ENCODE assay signal across 26 cellular contexts in genomic region chr4:8268211-8268610, GRCh38. TPM values are rescaled to one million over a fixed set of nuclear protein-coding genes. Genes with fewer than 3 reads are reported as not detected.
DNase-seq lines count a peak whose midpoint lies in the region; ATAC-seq and TF ChIP-seq lines count a peak whose summit lies in the region.
"Had no signal": no experiment of that assay in that cellular context is flagged by ENCODE, and none has a peak within 500 bp of the region (broad histone marks: within the 10 kb centered on the region; RNA-seq: fewer than 3 reads in every experiment).

No MANE protein-coding gene starts in this region.

- H4K91ac ChIP-seq in IMR-90 (ENCODE audit: insufficient read depth, low read depth, low read length): no peak overlapping the region
- no peak overlapping the region for H4K91ac ChIP-seq in mesenchymal stem cell (ENCODE audit: low read length)

- no peak overlapping the region for H2BK20ac ChIP-seq in IMR-90 (ENCODE audit: low read depth, low read length)

- H3K4me1 ChIP-seq in right cardiac atrium (ENCODE audit: control insufficient read depth, insufficient read depth, low read length) (peaks cover 14% of the 10 kb centered on the region), IMR-90 (ENCODE audit: control insufficient read depth, insufficient read depth, low read length) (peaks cover 5% of the 10 kb centered on the region), mesenchymal stem cell (ENCODE audit: control insufficient read depth, insufficient read depth, low read depth, low read length) (peaks cover 26% of the 10 kb centered on the region)

- no peaks in the 10 kb centered on the region for H3K9me3 Mint-ChIP-seq in type B pancreatic cell
- no peaks in the 10 kb centered on the region for H3K9me3 Mint-ChIP-seq in T-helper 2 cell treated with Interferon-gamma antibody and Interleukin-4, amounts not matched to agents 5 μg/mL and 100 μg/mL, for 36 hours
- H3K9me3 Mint-ChIP-seq: CD4-positive, alpha-beta memory T cell; CD8-positive, alpha-beta memory T cell had no signal

- H3K9me1 ChIP-seq in IMR-90 (ENCODE audit: insufficient read depth, low read length): peaks cover 6% of the 10 kb centered on the region; the same call in 1 of the 2 replicates

- 0 out of 2 replicates have a peak overlapping the region, but pooled peaks have one; percentile 22 for H3K4ac ChIP-seq in IMR-90 (ENCODE audit: low read depth, low read length)
- H3K4ac ChIP-seq in mesenchymal stem cell (ENCODE audit: low read depth in 1 of 2, low read length in 2 of 2): peak overlapping the region in 1 of 2 experiments; percentile 49

- no peak overlapping the region for H3K9ac ChIP-seq in IMR-90 (ENCODE audit: low read depth, low read length)
- H3K9ac ChIP-seq in mesenchymal stem cell (ENCODE audit: low read length): no peak overlapping the region

- DNase-seq in right cardiac atrium: peak in 2 of 3 donors; percentile 64 to 65
- no peak for DNase-seq in Right ventricle myocardium superior
- no peak for DNase-seq in IMR-90
- DNase-seq in mesenchymal stem cell: no peak
- no peak for DNase-seq in type B pancreatic cell (ENCODE audit: extremely low spot score, unreplicated experiment)
- DNase-seq in AG08395 (ENCODE audit: low spot score): no peak
- no peak for DNase-seq in T-helper 2 cell treated with Interferon-gamma antibody and Interleukin-4, amounts not matched to agents 5 μg/mL and 100 μg/mL, for 36 hours (ENCODE audit: low spot score)
- no peak for DNase-seq in middle frontal gyrus (ENCODE audit: extremely low spot score, low spot score)
- DNase-seq: BE2C; C1 segment of cervical spinal cord; CD4-positive, alpha-beta memory T cell; CD4-positive, CD25-positive, alpha-beta regulatory T cell; CD8-positive, alpha-beta memory T cell; COR-L47; DMS 273 treated with DMSO at 0.1 percent for 48 hours; DMS153; DMS53; DMS79; DND-41; EL; GDM1 had no signal

- in situ Hi-C loops in IMR-90 (cut with MboI; ENCODE audit: low sequenced_read_pairs): no loop called here

- H3K36me3 Mint-ChIP-seq in type B pancreatic cell: no peaks in the 10 kb centered on the region
- no peaks in the 10 kb centered on the region for H3K36me3 Mint-ChIP-seq in T-helper 2 cell treated with Interferon-gamma antibody and Interleukin-4, amounts not matched to agents 5 μg/mL and 100 μg/mL, for 36 hours (ENCODE audit: low read depth)
- H3K36me3 Mint-ChIP-seq: CD14-positive monocyte; CD4-positive, alpha-beta memory T cell; CD4-positive, CD25-positive, alpha-beta regulatory T cell; CD8-positive, alpha-beta memory T cell had no signal

- no peak overlapping the region for H2AK5ac ChIP-seq in IMR-90 (ENCODE audit: low read depth, low read length)
- H2AK5ac ChIP-seq in mesenchymal stem cell (ENCODE audit: low read length, severe bottlenecking): no peak overlapping the region

- peaks cover 36% of the 10 kb centered on the region for H3K27me3 Mint-ChIP-seq in type B pancreatic cell
- peaks cover 23% of the 10 kb centered on the region for H3K27me3 Mint-ChIP-seq in T-helper 2 cell treated with Interferon-gamma antibody and Interleukin-4, amounts not matched to agents 5 μg/mL and 100 μg/mL, for 36 hours (ENCODE audit: low read depth)

- POLR2A ChIA-PET in IMR-90 (lab: Charles Lee; ENCODE audit: unreplicated experiment): no interaction called here

- intact Hi-C loops in right cardiac atrium (cut with DNase I) (no loop called here), Right ventricle myocardium superior (cut with DNase I) (no loop called here), IMR-90 (cut with micrococcal nuclease) (no loop called here)

- no peak overlapping the region for H3K27ac ChIP-seq in right cardiac atrium (ENCODE audit: low read length)
- no peak overlapping the region for H3K27ac ChIP-seq in IMR-90 (ENCODE audit: insufficient read depth, low read length)
- H3K27ac ChIP-seq in mesenchymal stem cell (ENCODE audit: low read length, poor library complexity, severe bottlenecking): no peak overlapping the region
- H3K27ac ChIP-seq: 22Rv1 had no signal

- H3K27me3 ChIP-seq in right cardiac atrium (ENCODE audit: control insufficient read depth, insufficient read depth): no peaks in the 10 kb centered on the region
- peaks cover 9% of the 10 kb centered on the region for H3K27me3 ChIP-seq in IMR-90 (ENCODE audit: control insufficient read depth, insufficient read depth, low read length)
- H3K27me3 ChIP-seq in mesenchymal stem cell (ENCODE audit: control insufficient read depth in 1 of 2, insufficient read depth in 1 of 2, low read length in 2 of 2): peaks cover 19 to 26% of the 10 kb centered on the region in 2 experiments
- H3K27me3 ChIP-seq: BE2C had no signal

- H3K18ac ChIP-seq in IMR-90 (ENCODE audit: low read depth, low read length): no peak overlapping the region
- H3K18ac ChIP-seq in mesenchymal stem cell (ENCODE audit: low read depth in 1 of 2, low read length in 2 of 2): no peak overlapping the region

- H3K36me3 ChIP-seq in IMR-90 (ENCODE audit: control insufficient read depth, insufficient read depth, low read length): no peaks in the 10 kb centered on the region
- no peaks in the 10 kb centered on the region for H3K36me3 ChIP-seq in mesenchymal stem cell (ENCODE audit: control insufficient read depth in 1 of 2, insufficient read depth in 2 of 2, low read depth in 1 of 2, low read length in 2 of 2)
- H3K36me3 ChIP-seq: BE2C had no signal

- TF ChIP-seq CTCF in IMR-90 (conservative IDR thresholded peaks at IDR 0.05; ENCODE audit: low read depth, low read length) (no peak), type B pancreatic cell (conservative IDR thresholded peaks at IDR 0.05) (no peak)

- WGBS in right cardiac atrium: 95% methylated on average over 7 of the region's 7 CpGs
- 85% methylated on average over 4 of the region's 7 CpGs; no CpG with 5 or more reads in 1 of the 2 experiments for WGBS in IMR-90 (ENCODE audit: extremely low coverage in 2 of 2, insufficient read length in 1 of 2), 2 experiments
- WGBS in mesenchymal stem cell: 92% methylated on average over 7 of the region's 7 CpGs

- H4K5ac ChIP-seq in IMR-90 (ENCODE audit: low read depth, low read length): no peak overlapping the region

- H3K9me3 ChIP-seq in right cardiac atrium (ENCODE audit: control insufficient read depth, low read length) (no peaks in the 10 kb centered on the region), IMR-90 (ENCODE audit: control insufficient read depth, insufficient read depth, low read length) (no peaks in the 10 kb centered on the region), mesenchymal stem cell (ENCODE audit: control insufficient read depth, low read length) (no peaks in the 10 kb centered on the region)
- H3K9me3 ChIP-seq: A549, BE2C had no signal

- H2BK5ac ChIP-seq in IMR-90 (ENCODE audit: low read depth, low read length, poor library complexity, severe bottlenecking) (no peak overlapping the region), mesenchymal stem cell (ENCODE audit: low read depth, low read length, poor library complexity, severe bottlenecking) (no peak overlapping the region)

- no peak overlapping the region for H3K27ac Mint-ChIP-seq in type B pancreatic cell
- no peak overlapping the region for H3K27ac Mint-ChIP-seq in T-helper 2 cell treated with Interferon-gamma antibody and Interleukin-4, amounts not matched to agents 5 μg/mL and 100 μg/mL, for 36 hours
- H3K27ac Mint-ChIP-seq: CD14-positive monocyte; CD4-positive, alpha-beta memory T cell; CD4-positive, CD25-positive, alpha-beta regulatory T cell; CD8-positive, alpha-beta memory T cell had no signal

- H3K4me2 ChIP-seq in IMR-90 (ENCODE audit: low read depth, low read length): no peak overlapping the region
- H3K4me2 ChIP-seq in mesenchymal stem cell (ENCODE audit: low read length, poor library complexity, severe bottlenecking): no peak overlapping the region
- H3K4me2 ChIP-seq: A549 had no signal

- H3K79me1 ChIP-seq in IMR-90 (ENCODE audit: low read depth in 1 of 2, low read length in 2 of 2) (peaks cover 0 to 12% of the 10 kb centered on the region in 2 experiments; a peak in 2 of 4 replicates), mesenchymal stem cell (replicated peaks; ENCODE audit: low read length, poor library complexity, severe bottlenecking) (no peaks in the 10 kb centered on the region)

- no TSS peak for BruUV-seq in IMR-90 (replicated peaks; lab: Mats Ljungman, UMichigan)

- peaks cover 35% of the 10 kb centered on the region for H3K4me1 Mint-ChIP-seq in type B pancreatic cell (ENCODE audit: unreplicated experiment)
- H3K4me1 Mint-ChIP-seq in T-helper 2 cell treated with Interferon-gamma antibody and Interleukin-4, amounts not matched to agents 5 μg/mL and 100 μg/mL, for 36 hours (ENCODE audit: low read depth): no peaks in the 10 kb centered on the region
- H3K4me1 Mint-ChIP-seq: CD8-positive, alpha-beta memory T cell had no signal

- H3K56ac ChIP-seq in IMR-90 (ENCODE audit: extremely low read depth, insufficient read depth, low read length): no peak overlapping the region

- H2BK15ac ChIP-seq in IMR-90 (ENCODE audit: low read depth, low read length) (no peak overlapping the region), mesenchymal stem cell (ENCODE audit: low read depth, poor library complexity, severe bottlenecking) (peak overlapping the region; percentile 31)

- H2AK9ac ChIP-seq in IMR-90 (replicated peaks; ENCODE audit: low read depth, low read length, poor library complexity): peak overlapping the region; percentile 37

- peak overlapping the region in 1 of 2 experiments; percentile 55 for H2BK12ac ChIP-seq in mesenchymal stem cell (ENCODE audit: low read length in 2 of 2)

- H2AFZ ChIP-seq in IMR-90 (replicated peaks; ENCODE audit: low read length, poor library complexity) (no peak overlapping the region), mesenchymal stem cell (ENCODE audit: low read depth, low read length) (no peak overlapping the region)

- H4K8ac ChIP-seq in IMR-90 (ENCODE audit: low read depth in 2 of 2, low read length in 2 of 2) (no peak overlapping the region; a peak in 1 of 4 replicates), mesenchymal stem cell (ENCODE audit: low read length) (no peak overlapping the region)

- H3K4me3 Mint-ChIP-seq in type B pancreatic cell: peak overlapping the region; percentile 39
- no peak overlapping the region for H3K4me3 Mint-ChIP-seq in T-helper 2 cell treated with Interferon-gamma antibody and Interleukin-4, amounts not matched to agents 5 μg/mL and 100 μg/mL, for 36 hours
- H3K4me3 Mint-ChIP-seq: CD4-positive, alpha-beta memory T cell; CD4-positive, CD25-positive, alpha-beta regulatory T cell; CD8-positive, alpha-beta memory T cell had no signal

- H3K14ac ChIP-seq in IMR-90 (replicated peaks; ENCODE audit: low read depth, low read length): no peak overlapping the region
- no peak overlapping the region for H3K14ac ChIP-seq in mesenchymal stem cell (ENCODE audit: low read length in 2 of 2)

- TF ChIP-seq RAD21 in IMR-90 (IDR thresholded peaks at IDR 0.05; ENCODE audit: low read length): no peak

- CTCF ChIA-PET in IMR-90 (lab: Yijun Ruan, JAX): interaction anchor here (1.1 to 1.4 kb wide), 2 partner anchors 125 to 134 kb away, joined by 6 read pairs; no protein-coding TSS in a partner anchor

- H4K20me1 ChIP-seq in IMR-90 (ENCODE audit: insufficient read depth, low read length): no peaks in the 10 kb centered on the region

- ATAC-seq in right cardiac atrium: no peak
- ATAC-seq in Right ventricle myocardium superior (ENCODE audit: poor library complexity): no peak
- no peak for ATAC-seq in IMR-90 (ENCODE audit: low read depth)

- dilution Hi-C loops in IMR-90 (cut with HindIII; ENCODE audit: low sequenced_read_pairs, unreplicated experiment): no loop called here

- H2BK120ac ChIP-seq in IMR-90 (ENCODE audit: low read depth, low read length): no peak overlapping the region
- no peak overlapping the region for H2BK120ac ChIP-seq in mesenchymal stem cell (ENCODE audit: low read depth, low read length)

- no peak for TF ChIP-seq POLR2A in IMR-90 (IDR thresholded peaks at IDR 0.05; ENCODE audit: low read depth, low read length)

- H3K4me3 ChIP-seq in right cardiac atrium (ENCODE audit: low read length) (no peak overlapping the region), IMR-90 (ENCODE audit: insufficient read depth, low read depth, low read length) (no peak overlapping the region), mesenchymal stem cell (ENCODE audit: insufficient read depth in 1 of 2, low read depth in 1 of 2, low read length in 2 of 2) (no peak overlapping the region)
- H3K4me3 ChIP-seq: A549, GM12878 had no signal

- H3K23ac ChIP-seq in IMR-90 (ENCODE audit: low read depth, low read length) (no peak overlapping the region), mesenchymal stem cell (ENCODE audit: low read length in 2 of 2) (no peak overlapping the region)

RNA-seq across cellular contexts. Expression of gene HTRA3, which starts 1.3 kb away (rescaled TPM):
- total RNA-seq in right cardiac atrium (100 to 1,000 TPM in 2 of 4 donors, 10 to 100 TPM in 2; 52.8 to 133 (median 96.0) TPM), Right ventricle myocardium superior (123 TPM), IMR-90 (2012; rRNA removed) (1.1 and 1.3 TPM in 2 replicates), type B pancreatic cell (ENCODE audit: low replicate concordance) (0.52 and 4.4 TPM in 2 replicates)
- polyA plus RNA-seq in right cardiac atrium (80.6 TPM), IMR-90 (2012; rRNA removed) (8.9 and 9.5 TPM in 2 replicates)
- polyA plus RNA-seq in IMR-90 (2012; cell fraction: cytosol; rRNA removed): 5.3 and 12.8 TPM in 2 replicates
- polyA plus RNA-seq in IMR-90 (2012; cell fraction: nucleus; rRNA removed; ENCODE audit: low replicate concordance): 3.7 and 5.2 TPM in 2 replicates
- polyA plus RNA-seq in mesenchymal stem cell (2013, experiment 1 of 2): 88.3 TPM
- 87.5 TPM for polyA plus RNA-seq in mesenchymal stem cell (2013, experiment 2 of 2)
- total RNA-seq: A172; CD4-positive, alpha-beta memory T cell; CD4-positive, CD25-positive, alpha-beta regulatory T cell; CD8-positive, alpha-beta memory T cell had no signal
- polyA plus RNA-seq: CD14-positive monocyte; CD4-positive, alpha-beta memory T cell; CD4-positive, CD25-positive, alpha-beta regulatory T cell; CD8-positive, alpha-beta memory T cell had no signal

Comparison
In these comparisons a context has a peak if more than half of its experiments do, and no peak if none do; other contexts are left out.
1. DNase-seq: peak in right cardiac atrium (2 of 3); none in Right ventricle myocardium superior (single experiment), IMR-90 (single experiment), mesenchymal stem cell (single experiment), type B pancreatic cell (single experiment), AG08395 (single experiment), T-helper 2 cell treated with Interferon-gamma antibody and Interleukin-4, amounts not matched to agents 5 μg/mL and 100 μg/mL, for 36 hours (single experiment) and middle frontal gyrus (single experiment).